Comparison of ENCODE assay signal across 19 cellular contexts in the genomic region with DNA sequence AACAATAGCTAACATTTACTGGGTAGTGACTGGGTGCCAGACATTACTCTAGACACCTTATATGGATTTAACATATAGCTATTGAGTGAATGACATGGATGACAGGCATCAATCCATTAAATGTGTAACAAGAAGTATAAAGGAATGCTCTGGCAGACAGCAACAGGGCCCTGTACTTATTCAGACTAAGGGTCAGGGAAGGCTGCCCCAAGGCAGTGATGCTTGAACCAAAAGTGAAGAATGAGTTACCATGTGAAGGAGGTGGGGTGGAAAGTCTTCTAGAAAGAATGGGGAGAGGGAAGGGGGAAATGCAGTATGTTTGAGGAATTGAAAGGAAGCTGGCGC. TPM values are rescaled to one million over a fixed set of nuclear protein-coding genes. Genes with fewer than 3 reads are reported as not detected.
DNase-seq lines count a peak whose midpoint lies in the region; ATAC-seq and TF ChIP-seq lines count a peak whose summit lies in the region.
"Had no signal": no experiment of that assay in that cellular context is flagged by ENCODE, and none has a peak within 500 bp of the region (broad histone marks: within the 10 kb centered on the region; RNA-seq: fewer than 3 reads in every experiment).

No MANE protein-coding gene starts in this region.

- peak overlapping the region; percentile 28; the same call in 1 of the 2 replicates for H3K27ac ChIP-seq in PC-3 (ENCODE audit: low read length)
- peak overlapping the region; percentile 80 for H3K27ac ChIP-seq in hepatocyte
- H3K27ac ChIP-seq: SJSA1 had no signal

- intact Hi-C loops in PC-3 (cut with micrococcal nuclease), result loop anchor here (5.0 kb wide), 1 partner anchor 70 kb away; the partner anchor contains the start of gene HYI
- intact Hi-C loops in sciatic nerve (cut with DNase I), result loop anchor here (10.0 kb wide), 1 partner anchor 132 kb away; the partner anchor contains the start of gene KDM4A

- TF ChIP-seq CTCF in PC-3 (conservative IDR thresholded peaks at IDR 0.05; ENCODE audit: low read depth, low read length) (no peak), hepatocyte (IDR thresholded peaks at IDR 0.05; ENCODE audit: poor library complexity) (no peak)

- H3K9me2 ChIP-seq in PC-3 (replicated peaks; ENCODE audit: low read length) (no peaks in the 10 kb centered on the region), hepatocyte (replicated peaks; ENCODE audit: insufficient read depth) (no peaks in the 10 kb centered on the region)

- H3K4me2 ChIP-seq in PC-3 (ENCODE audit: low read length) (0 out of 2 replicates have a peak overlapping the region, but pooled peaks have one; percentile 16), hepatocyte (no peak overlapping the region)

- H4K20me1 ChIP-seq in PC-3 (ENCODE audit: low read length), result no peaks in the 10 kb centered on the region
- no peaks in the 10 kb centered on the region for H4K20me1 ChIP-seq in hepatocyte (ENCODE audit: insufficient read depth, poor library complexity, severe bottlenecking)

- BruUV-seq in PC-3 (replicated peaks; lab: Mats Ljungman, UMichigan), result no TSS peak

- H3K79me2 ChIP-seq in PC-3 (ENCODE audit: low read length) (no peaks in the 10 kb centered on the region), hepatocyte (no peaks in the 10 kb centered on the region)

- no peak for ATAC-seq in PC-3
- ATAC-seq in sciatic nerve, result no peak
- ATAC-seq: Right ventricle myocardium inferior had no signal

- CTCF ChIA-PET in PC-3 (lab: Charles Lee), result no interaction called here

- WGBS in hepatocyte (ENCODE audit: low lambda C conversion rate, missing lambda C conversion rate), result 94% methylated on average over 1 of the region's 1 CpG

- DNase-seq in ACHN, result peak; percentile 64
- DNase-seq in PC-3, result no peak
- DNase-seq in hepatocyte (ENCODE audit: low spot score), result no peak
- DNase-seq in renal cortical epithelial cell (ENCODE audit: low read depth), result peak; percentile 64
- DNase-seq in SW480 (ENCODE audit: low spot score), result no peak
- no peak for DNase-seq in SKM-1 (lab: John Stamatoyannopoulos, UW; ENCODE audit: unreplicated experiment)
- DNase-seq in sciatic nerve (ENCODE audit: low spot score), result no peak
- DNase-seq: BE2C; DMS79; KG1; NCI-H1694; NCI-H2081; NCI-H2171; NCI-H345; NCI-H774; NK-92 treated with Interleukin-12 subunit alpha and Interleukin-12 subunit beta, amount 100 ng/mL, for 24 hours had no signal

- in situ Hi-C loops in ACHN (cut with HindIII; ENCODE audit: low pct_ligation_motif_present, low pct_unique_long_range_greater_than_20kb, low sequenced_read_pairs), result no loop called here

- no peak overlapping the region for H3K9ac ChIP-seq in PC-3 (ENCODE audit: low read length)

- no peaks in the 10 kb centered on the region for H3K27me3 ChIP-seq in PC-3 (ENCODE audit: low read length)
- H3K27me3 ChIP-seq in hepatocyte, result peaks cover 5% of the 10 kb centered on the region
- H3K27me3 ChIP-seq: BE2C, Peyer's patch, SJSA1 had no signal

- H3K4me3 ChIP-seq in PC-3 (ENCODE audit: low read length) (no peak overlapping the region), hepatocyte (no peak overlapping the region)
- H3K4me3 ChIP-seq: Peyer's patch, SJSA1 had no signal

- no peaks in the 10 kb centered on the region for H3K9me3 ChIP-seq in PC-3 (ENCODE audit: low read length)
- no peaks in the 10 kb centered on the region for H3K9me3 ChIP-seq in hepatocyte (ENCODE audit: low read depth)
- H3K9me3 ChIP-seq: BE2C, Peyer's patch, SJSA1 had no signal

- no peak overlapping the region for H2AFZ ChIP-seq in PC-3 (ENCODE audit: low read length)
- no peak overlapping the region for H2AFZ ChIP-seq in hepatocyte

- no peaks in the 10 kb centered on the region for H3K36me3 ChIP-seq in PC-3 (ENCODE audit: low read depth, low read length)
- no peaks in the 10 kb centered on the region for H3K36me3 ChIP-seq in hepatocyte (replicated peaks; ENCODE audit: insufficient read depth, low read depth)
- H3K36me3 ChIP-seq: BE2C, Peyer's patch, SJSA1 had no signal

- POLR2A ChIA-PET in PC-3 (lab: Charles Lee; ENCODE audit: unreplicated experiment), result no interaction called here

- no peaks in the 10 kb centered on the region for H3F3A ChIP-seq in PC-3 (ENCODE audit: low read length, unreplicated experiment)

- peaks cover 27% of the 10 kb centered on the region for H3K4me1 ChIP-seq in PC-3 (ENCODE audit: insufficient read depth, low read length)
- peaks cover 15% of the 10 kb centered on the region for H3K4me1 ChIP-seq in hepatocyte (ENCODE audit: insufficient read depth)
- H3K4me1 ChIP-seq: BE2C, Peyer's patch had no signal

RNA-seq across cellular contexts. Expression of gene PTPRF, which starts 8.3 kb away (rescaled TPM):
- 67.4 and 100 TPM in 2 replicates for total RNA-seq in PC-3 (2014; rRNA removed)
- total RNA-seq in hepatocyte, result 75.7 and 115 TPM in 2 replicates
- polyA plus RNA-seq in hepatocyte, result 84.6 and 96.0 TPM in 2 replicates
- total RNA-seq in renal cortical epithelial cell, result 128 and 259 TPM in 2 replicates
- 180 TPM for total RNA-seq in sciatic nerve

Comparison
In these comparisons a context has a peak if more than half of its experiments do, and no peak if none do; other contexts are left out.
1. DNase-seq: peak in ACHN (single experiment) and renal cortical epithelial cell (single experiment); none in PC-3 (single experiment), hepatocyte (single experiment), SW480 (single experiment), SKM-1 (single experiment) and sciatic nerve (single experiment).